In the genomic region with DNA sequence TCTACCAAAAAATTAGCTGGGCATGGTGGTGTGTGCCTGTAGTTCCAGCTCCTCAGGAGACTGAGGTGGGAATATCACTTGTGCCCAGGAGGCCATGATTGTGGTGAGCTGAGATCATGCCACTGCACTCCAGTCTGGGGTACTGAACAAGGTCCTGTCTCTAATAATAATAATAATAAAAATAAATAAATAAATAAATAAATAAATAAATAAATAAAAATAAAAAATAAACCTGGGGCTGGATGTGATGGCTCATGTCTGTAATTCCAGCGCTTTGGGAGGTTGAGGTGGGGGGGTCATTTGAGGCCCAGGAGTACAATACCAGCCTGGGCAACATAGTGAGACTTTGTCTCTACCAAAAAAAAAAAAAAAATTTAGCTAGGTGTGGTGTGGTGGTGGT, we compare ENCODE assay signal across 8 cellular contexts.
"Had no signal": no experiment of that assay in that cellular context is flagged by ENCODE, and none has a peak within 500 bp of the region (broad histone marks: within the 10 kb centered on the region; RNA-seq: fewer than 3 reads in every experiment).

No MANE protein-coding gene starts in this region.

- DNase-seq: GDM1, GF-D8 had no signal

- ATAC-seq: GM12878 had no signal

- FAIRE-seq: G401.6, GM12878, GM12891, GM12892, GM18507, GM19239 had no signal

- H3K4me3 ChIP-seq: GM12878 had no signal
